8 cellular contexts compared by ENCODE assay signal in genomic region chr1:9234223-9235122, GRCh38. TPM values are rescaled to one million over a fixed set of nuclear protein-coding genes. Genes with fewer than 3 reads are reported as not detected.
DNase-seq lines count a peak whose midpoint lies in the region; ATAC-seq and TF ChIP-seq lines count a peak whose summit lies in the region.

H6PD (plus strand) TSS chr1:9234774; CDS start chr1:9244935, 10,161 bp downstream.

- no peaks in the 10 kb centered on the region for H3K9me3 ChIP-seq in RWPE2 (ENCODE audit: severe bottlenecking)
- H3K9me3 ChIP-seq in neural progenitor cell (ENCODE audit: low read depth), result no peaks in the 10 kb centered on the region

- H3K27ac Mint-ChIP-seq in neural progenitor cell, result peak within 1 kb of the TSS; percentile 97

- peak within 1 kb of the TSS; percentile 97 for H2AFZ ChIP-seq in neural progenitor cell (replicated peaks)

- peak within 1 kb of the TSS; percentile 85 for H3K9ac ChIP-seq in neural progenitor cell

- H3K4me3 ChIP-seq in RWPE2 (ENCODE audit: severe bottlenecking) (peak within 1 kb of the TSS; percentile 98), fibroblast of villous mesenchyme (ENCODE audit: low read depth, low read length) (peak within 1 kb of the TSS; percentile 58), neural progenitor cell (peak within 1 kb of the TSS; percentile 72)

- peak within 1 kb of the TSS; percentile 99 for H3K4me2 ChIP-seq in neural progenitor cell

- H3K4me1 ChIP-seq in RWPE2 (ENCODE audit: insufficient read depth, poor library complexity, severe bottlenecking) (peaks cover 16% of the 10 kb centered on the region), neural progenitor cell (peaks cover 7% of the 10 kb centered on the region)

- TF ChIP-seq CTCF in RWPE2 (IDR thresholded peaks at IDR 0.05; ENCODE audit: poor library complexity, severe bottlenecking) (peak; percentile 67), fibroblast of villous mesenchyme (IDR thresholded peaks at IDR 0.05; ENCODE audit: insufficient read depth, low read depth, low read length) (peak; percentile 73), neural progenitor cell (IDR thresholded peaks at IDR 0.05) (peak; percentile 67)

- H3K27me3 ChIP-seq in RWPE2 (ENCODE audit: insufficient read depth, poor library complexity, severe bottlenecking) (no peaks in the 10 kb centered on the region), neural progenitor cell (no peaks in the 10 kb centered on the region)

- no peaks in the 10 kb centered on the region for H3K9me3 Mint-ChIP-seq in neural progenitor cell

- peaks cover 24% of the 10 kb centered on the region for H3F3A ChIP-seq in neural progenitor cell (ENCODE audit: low read depth)

- H3K36me3 ChIP-seq in RWPE2 (ENCODE audit: low read depth) (no peaks in the 10 kb centered on the region), neural progenitor cell (no peaks in the 10 kb centered on the region)

- H3K27ac ChIP-seq in RWPE2 (ENCODE audit: poor library complexity, severe bottlenecking), result peak within 1 kb of the TSS; percentile 78
- peak within 1 kb of the TSS; percentile 67 for H3K27ac ChIP-seq in neural progenitor cell

- ATAC-seq in GM19463 (IDR thresholded peaks at IDR 0.05; ENCODE audit: unreplicated experiment) (peak; percentile 66), RWPE2 (ENCODE audit: low read depth) (peak; percentile 66)

- DNase-seq in DMS153 (lab: John Stamatoyannopoulos, UW) (peak; percentile 70), HS-27A (ENCODE audit: low read depth) (peak; percentile 41), RWPE2 (ENCODE audit: low spot score) (no peak), fibroblast of villous mesenchyme (ENCODE audit: low read depth) (peak; percentile 87), neural progenitor cell (ENCODE audit: low spot score) (peak; percentile 93), stromal cell of bone marrow (ENCODE audit: low read depth) (peak; percentile 44)
- DNase-seq in activated effector memory CD4-positive, alpha-beta T cell treated with anti-CD3 and anti-CD28 coated beads, Interleukin-2, amount 50 U/mL, for 16 hours, result peak; percentile 93

- H3K4me3 Mint-ChIP-seq in neural progenitor cell, result peak within 1 kb of the TSS; percentile 94

- no peaks in the 10 kb centered on the region for H4K20me1 ChIP-seq in neural progenitor cell (ENCODE audit: low read depth)

- H3K27me3 Mint-ChIP-seq in neural progenitor cell (ENCODE audit: insufficient read depth, low read depth), result peaks cover 8% of the 10 kb centered on the region

- no peaks in the 10 kb centered on the region for H3K79me2 ChIP-seq in neural progenitor cell (ENCODE audit: low read depth)

- peaks cover 6% of the 10 kb centered on the region for H3K36me3 Mint-ChIP-seq in neural progenitor cell

- H3K4me1 Mint-ChIP-seq in neural progenitor cell, result peaks cover 25% of the 10 kb centered on the region

RNA-seq across cellular contexts. Expression of gene H6PD, which starts in this region (rescaled TPM):
- total RNA-seq in fibroblast of villous mesenchyme (27.2 and 47.4 TPM in 2 replicates), neural progenitor cell (ENCODE audit: low replicate concordance) (6.0 and 15.2 TPM in 2 replicates)
